Comparison of ENCODE assay signal across 22 cellular contexts in the genomic region with DNA sequence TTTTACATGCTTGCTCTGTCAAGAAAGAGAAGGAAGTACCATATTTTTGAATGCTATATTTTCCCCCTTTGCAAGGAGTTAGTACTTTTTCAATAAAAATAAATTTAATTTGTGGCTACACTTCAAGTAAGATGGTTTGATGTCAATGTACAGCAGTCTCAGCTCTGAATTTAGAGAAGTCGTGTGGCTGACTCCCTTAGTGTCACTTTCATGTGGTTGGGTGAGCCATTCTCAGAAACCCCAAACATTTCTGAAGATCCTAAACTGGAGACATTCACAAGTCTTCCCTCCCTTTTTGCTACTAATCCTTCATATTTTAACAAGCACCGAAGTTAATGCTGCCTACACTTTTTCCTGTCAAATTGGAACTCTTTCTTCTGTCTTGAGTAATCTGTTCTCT.
"Had no signal": no experiment of that assay in that cellular context is flagged by ENCODE, and none has a peak within 500 bp of the region (broad histone marks: within the 10 kb centered on the region; RNA-seq: fewer than 3 reads in every experiment).

No MANE protein-coding gene starts in this region.

- H3K9me3 Mint-ChIP-seq: dendritic cell treated with granulocyte-macrophage colony-stimulating factor and Interleukin-4, amounts not matched to agents 40 ng/mL and 50 ng/mL, for 4 days had no signal

- H3K27me3 Mint-ChIP-seq: dendritic cell treated with granulocyte-macrophage colony-stimulating factor and Interleukin-4, amounts not matched to agents 40 ng/mL and 50 ng/mL, for 4 days had no signal

- H3K27ac Mint-ChIP-seq: dendritic cell treated with granulocyte-macrophage colony-stimulating factor and Interleukin-4, amounts not matched to agents 40 ng/mL and 50 ng/mL, for 4 days; effector memory CD8-positive, alpha-beta T cell; naive thymus-derived CD8-positive, alpha-beta T cell had no signal

- H3K9me3 ChIP-seq: esophagus muscularis mucosa, gastroesophageal sphincter, ovary, right atrium auricular region, sigmoid colon, stomach, thoracic aorta, transverse colon had no signal

- H3K27me3 ChIP-seq: esophagus muscularis mucosa, gastroesophageal sphincter, ovary, right atrium auricular region, sigmoid colon, stomach, transverse colon had no signal

- H3K4me3 ChIP-seq: esophagus muscularis mucosa, gastroesophageal sphincter, ovary, right atrium auricular region, sigmoid colon, stomach, thoracic aorta, transverse colon had no signal

- H3K4me3 Mint-ChIP-seq: dendritic cell treated with granulocyte-macrophage colony-stimulating factor and Interleukin-4, amounts not matched to agents 40 ng/mL and 50 ng/mL, for 4 days; effector memory CD8-positive, alpha-beta T cell; naive thymus-derived CD8-positive, alpha-beta T cell; neural crest cell had no signal

- H3K4me1 ChIP-seq: esophagus muscularis mucosa, gastroesophageal sphincter, right atrium auricular region, sigmoid colon, transverse colon had no signal

- ATAC-seq: effector memory CD8-positive, alpha-beta T cell; gastroesophageal sphincter; left lobe of liver; naive thymus-derived CD8-positive, alpha-beta T cell had no signal

- H3K4me1 Mint-ChIP-seq: neural crest cell had no signal

- DNase-seq: effector memory CD8-positive, alpha-beta T cell; foreskin fibroblast; glutamatergic neuron; islet precursor cell; mammary epithelial cell; naive thymus-derived CD8-positive, alpha-beta T cell; ovary; sigmoid colon; small intestine; stimulated activated CD4-positive, alpha-beta T cell treated with anti-CD3 and anti-CD28 coated beads, Interleukin-12 subunit alpha, Interleukin-12 subunit beta, amount 100 ng/mL, for 4 hours; stimulated activated naive CD4-positive, alpha-beta T cell; stomach; substantia nigra; transverse colon had no signal

- H3K36me3 ChIP-seq: esophagus muscularis mucosa, ovary, right atrium auricular region, stomach, thoracic aorta, transverse colon had no signal

- H3K27ac ChIP-seq: epithelial cell of prostate, esophagus muscularis mucosa, gastroesophageal sphincter, ovary, right atrium auricular region, sigmoid colon, thoracic aorta, transverse colon had no signal

- H3K36me3 Mint-ChIP-seq: naive thymus-derived CD8-positive, alpha-beta T cell had no signal
